15 cellular contexts compared by ENCODE assay signal in genomic region chr15:84611631-84612030, GRCh38. TPM values are rescaled to one million over a fixed set of nuclear protein-coding genes. Genes with fewer than 3 reads are reported as not detected.
A peak's percentile ranks its signal among the peaks of the same experiment; 100 is the strongest.
DNase-seq lines count a peak whose midpoint lies in the region; ATAC-seq, FAIRE-seq and TF ChIP-seq lines count a peak whose summit lies in the region.
"Had no signal": no experiment of that assay in that cellular context is flagged by ENCODE, and none has a peak within 500 bp of the region (broad histone marks: within the 10 kb centered on the region; RNA-seq: fewer than 3 reads in every experiment).

No MANE protein-coding gene starts in this region.

- ATAC-seq in IMR-90 (ENCODE audit: low read depth) (peak; percentile 59; the same call in 1 of the 2 replicates), pancreas (no peak)

- no peak overlapping the region for H3K27ac ChIP-seq in IMR-90 (ENCODE audit: insufficient read depth, low read length)
- H3K27ac ChIP-seq in brain microvascular endothelial cell = no peak overlapping the region
- no peak overlapping the region for H3K27ac ChIP-seq in pancreas

- peaks cover 45% of the 10 kb centered on the region for H3K36me3 Mint-ChIP-seq in mesothelial cell of epicardium

- H2BK5ac ChIP-seq in IMR-90 (ENCODE audit: low read depth, low read length, poor library complexity, severe bottlenecking) = no peak overlapping the region

- H3K79me1 ChIP-seq in IMR-90 (ENCODE audit: low read depth in 1 of 2, low read length in 2 of 2) = peaks cover 11 to 47% of the 10 kb centered on the region in 2 experiments

- no peaks in the 10 kb centered on the region for H3K27me3 ChIP-seq in IMR-90 (ENCODE audit: control insufficient read depth, insufficient read depth, low read length)
- H3K27me3 ChIP-seq in brain microvascular endothelial cell (replicated peaks) = no peaks in the 10 kb centered on the region
- no peaks in the 10 kb centered on the region for H3K27me3 ChIP-seq in pancreas
- H3K27me3 ChIP-seq: BE2C had no signal

- 100% methylated on average over 1 of the region's 7 CpGs; no CpG with 5 or more reads in 1 of the 2 experiments for WGBS in IMR-90 (ENCODE audit: extremely low coverage in 2 of 2, insufficient read length in 1 of 2), 2 experiments
- 96% methylated on average over 7 of the region's 7 CpGs for whole genome bisulfite sequencing in pancreas, 2 donors

- FAIRE-seq in pancreas (lab: Jason Lieb, UNC) = no peak

- dilution Hi-C loops in IMR-90 (cut with HindIII; ENCODE audit: low sequenced_read_pairs, unreplicated experiment) = no loop called here

- no peak overlapping the region for H3K14ac ChIP-seq in IMR-90 (replicated peaks; ENCODE audit: low read depth, low read length)

- H2AK9ac ChIP-seq in IMR-90 (replicated peaks; ENCODE audit: low read depth, low read length, poor library complexity) = no peak overlapping the region

- no peak overlapping the region for H2AFZ ChIP-seq in IMR-90 (replicated peaks; ENCODE audit: low read length, poor library complexity)

- in situ Hi-C loops in IMR-90 (cut with MboI; ENCODE audit: low sequenced_read_pairs) = no loop called here
- in situ Hi-C loops in brain microvascular endothelial cell (cut with HindIII; ENCODE audit: low pct_ligation_motif_present, low sequenced_read_pairs) = no loop called here

- CTCF ChIA-PET in IMR-90 (lab: Yijun Ruan, JAX) = no interaction called here

- BruUV-seq in IMR-90 (replicated peaks; lab: Mats Ljungman, UMichigan) = no TSS peak

- H4K8ac ChIP-seq in IMR-90 (ENCODE audit: low read depth in 2 of 2, low read length in 2 of 2) = no peak overlapping the region

- POLR2A ChIA-PET in IMR-90 (lab: Charles Lee; ENCODE audit: unreplicated experiment) = no interaction called here

- no peak overlapping the region for H2BK20ac ChIP-seq in IMR-90 (ENCODE audit: low read depth, low read length)

- H3K4me1 ChIP-seq in IMR-90 (ENCODE audit: control insufficient read depth, insufficient read depth, low read length) = no peaks in the 10 kb centered on the region
- peaks cover under 1 to 20% (median 12%) of the 10 kb centered on the region in 3 donors for H3K4me1 ChIP-seq in pancreas
- H3K4me1 ChIP-seq: BE2C had no signal

- H3K9me3 ChIP-seq in IMR-90 (ENCODE audit: control insufficient read depth, insufficient read depth, low read length) = no peaks in the 10 kb centered on the region
- H3K9me3 ChIP-seq in pancreas = no peaks in the 10 kb centered on the region
- H3K9me3 ChIP-seq: BE2C had no signal

- no peak overlapping the region for H2BK120ac ChIP-seq in IMR-90 (ENCODE audit: low read depth, low read length)

- no peak overlapping the region for H4K5ac ChIP-seq in IMR-90 (ENCODE audit: low read depth, low read length)

- H3K27ac Mint-ChIP-seq in mesothelial cell of epicardium = no peak overlapping the region

- H3K4me1 Mint-ChIP-seq in mesothelial cell of epicardium = no peaks in the 10 kb centered on the region

- H3K4me3 Mint-ChIP-seq in mesothelial cell of epicardium = no peak overlapping the region
- H3K4me3 Mint-ChIP-seq: CD8-positive, alpha-beta memory T cell had no signal

- H3K4me2 ChIP-seq in IMR-90 (ENCODE audit: low read depth, low read length) = no peak overlapping the region

- H3K23ac ChIP-seq in IMR-90 (ENCODE audit: low read depth, low read length) = no peak overlapping the region

- H4K20me1 ChIP-seq in IMR-90 (ENCODE audit: insufficient read depth, low read length) = peaks cover 8% of the 10 kb centered on the region; the same call in 1 of the 2 replicates

- H3K4ac ChIP-seq in IMR-90 (ENCODE audit: low read depth, low read length) = no peak overlapping the region

- intact Hi-C loops in IMR-90 (cut with micrococcal nuclease) (no loop called here), pancreas (cut with DNase I) (no loop called here)

- no peak overlapping the region for H2BK15ac ChIP-seq in IMR-90 (ENCODE audit: low read depth, low read length)

- H3K4me3 ChIP-seq in IMR-90 (ENCODE audit: insufficient read depth, low read depth, low read length) (no peak overlapping the region), brain microvascular endothelial cell (ENCODE audit: low read depth, low read length) (no peak overlapping the region), pancreas (no peak overlapping the region)

- no peak for TF ChIP-seq POLR2A in IMR-90 (IDR thresholded peaks at IDR 0.05; ENCODE audit: low read depth, low read length)

- no peaks in the 10 kb centered on the region for H3K27me3 Mint-ChIP-seq in mesothelial cell of epicardium (ENCODE audit: low read depth)
- H3K27me3 Mint-ChIP-seq: CD8-positive, alpha-beta memory T cell had no signal

- H3K18ac ChIP-seq in IMR-90 (ENCODE audit: low read depth, low read length) = no peak overlapping the region

- TF ChIP-seq RAD21 in IMR-90 (IDR thresholded peaks at IDR 0.05; ENCODE audit: low read length) = no peak

- H3K9me3 Mint-ChIP-seq in mesothelial cell of epicardium = no peaks in the 10 kb centered on the region
- H3K9me3 Mint-ChIP-seq: CD8-positive, alpha-beta memory T cell had no signal

- H4K91ac ChIP-seq in IMR-90 (ENCODE audit: insufficient read depth, low read depth, low read length) = no peak overlapping the region

- no peaks in the 10 kb centered on the region for H3K9me1 ChIP-seq in IMR-90 (ENCODE audit: insufficient read depth, low read length)

- no peak overlapping the region for H3K56ac ChIP-seq in IMR-90 (ENCODE audit: extremely low read depth, insufficient read depth, low read length)

- H2AK5ac ChIP-seq in IMR-90 (ENCODE audit: low read depth, low read length) = no peak overlapping the region

- no peak overlapping the region for H3K9ac ChIP-seq in IMR-90 (ENCODE audit: low read depth, low read length)

- H3K36me3 ChIP-seq in IMR-90 (ENCODE audit: control insufficient read depth, insufficient read depth, low read length) = peaks cover 18% of the 10 kb centered on the region
- peaks cover 10% of the 10 kb centered on the region for H3K36me3 ChIP-seq in brain microvascular endothelial cell (replicated peaks)
- H3K36me3 ChIP-seq in pancreas = no peaks in the 10 kb centered on the region

- TF ChIP-seq CTCF in IMR-90 (conservative IDR thresholded peaks at IDR 0.05; ENCODE audit: low read depth, low read length) (no peak), brain microvascular endothelial cell (IDR thresholded peaks at IDR 0.05; ENCODE audit: low read depth, low read length, missing control alignments) (no peak), mesothelial cell of epicardium (IDR thresholded peaks at IDR 0.05; ENCODE audit: unreplicated experiment) (no peak), pancreas (IDR thresholded peaks at IDR 0.05) (no peak)

- DNase-seq in EH (ENCODE audit: low read depth) (peak; percentile 35), IMR-90 (peak; percentile 52), brain microvascular endothelial cell (peak; percentile 40), kidney tubule cell (ENCODE audit: low spot score) (peak; percentile 19), mesothelial cell of epicardium (ENCODE audit: low spot score in 2 of 2, unreplicated experiment in 2 of 2) (no peak), pancreas (no peak), GOT3 (lab: John Stamatoyannopoulos, UW) (no peak)
- DNase-seq: BE2C; CD8-positive, alpha-beta memory T cell; DND-41; Karpas-422; NCI-H1105 treated with DMSO at 0.1 percent for 48 hours; NCI-H2029 treated with DMSO at 0.1 percent for 48 hours; NCI-H510A treated with DMSO at 0.1 percent for 48 hours; SIG-M5 had no signal

TF ChIP-seq in IMR-90, 13 proteins besides CTCF, POLR2A, EP300 and RAD21:
- TF ChIP-seq CEBPB (IDR thresholded peaks at IDR 0.05; ENCODE audit: low read depth, low read length) = no peak
- no peak for TF ChIP-seq MAZ (IDR thresholded peaks at IDR 0.05; ENCODE audit: borderline replicate concordance, low read depth, low read length)
- TF ChIP-seq CHD1 (IDR thresholded peaks at IDR 0.05; ENCODE audit: low read depth, low read length) = no peak
- TF ChIP-seq RCOR1 (IDR thresholded peaks at IDR 0.05; ENCODE audit: insufficient replicate concordance, low read length) = no peak
- no peak for TF ChIP-seq RFX5 (IDR thresholded peaks at IDR 0.05; ENCODE audit: low read depth, low read length)
- TF ChIP-seq MAFK (IDR thresholded peaks at IDR 0.05; ENCODE audit: low read depth, low read length) = no peak
- TF ChIP-seq NFE2L2 (IDR thresholded peaks at IDR 0.05; ENCODE audit: low read depth, low read length) = no peak

RNA-seq across cellular contexts. Expression of gene ZSCAN2, which starts 10.8 kb away (rescaled TPM):
- total RNA-seq in IMR-90 (2012; rRNA removed) = 15.0 and 18.3 TPM in 2 replicates
- 10.4 and 11.1 TPM in 2 replicates for polyA plus RNA-seq in IMR-90 (2012; rRNA removed)
- polyA plus RNA-seq in IMR-90 (2012; cell fraction: cytosol; rRNA removed) = 11.1 and 12.0 TPM in 2 replicates
- polyA plus RNA-seq in IMR-90 (2012; cell fraction: nucleus; rRNA removed; ENCODE audit: low replicate concordance) = 6.0 and 6.9 TPM in 2 replicates
- 41.7 to 45.6 TPM (median 45.1 TPM) in 3 replicates for total RNA-seq in mesothelial cell of epicardium
- total RNA-seq in pancreas = 10 to 100 TPM; 11.3 to 15.4 (median 13.5) TPM
- 1 to 10 TPM; 5.5 to 6.6 TPM for polyA plus RNA-seq in pancreas

RNA-seq across cellular contexts. Expression of gene WDR73, which starts 42.5 kb away (rescaled TPM):
- 18.6 and 25.5 TPM in 2 replicates for total RNA-seq in IMR-90 (2012; rRNA removed)
- polyA plus RNA-seq in IMR-90 (2012; rRNA removed) = 18.8 and 21.5 TPM in 2 replicates
- polyA plus RNA-seq in IMR-90 (2012; cell fraction: cytosol; rRNA removed) = 10.0 and 14.8 TPM in 2 replicates
- polyA plus RNA-seq in IMR-90 (2012; cell fraction: nucleus; rRNA removed; ENCODE audit: low replicate concordance) = 56.1 and 58.7 TPM in 2 replicates
- total RNA-seq in mesothelial cell of epicardium = 47.5 to 49.3 TPM (median 49.3 TPM) in 3 replicates
- 10 to 100 TPM; 10.5 to 20.4 (median 11.2) TPM for total RNA-seq in pancreas
- polyA plus RNA-seq in pancreas = 10 to 100 TPM; 21.3 to 28.3 TPM

RNA-seq across cellular contexts. Expression of gene NMB, which starts 46.4 kb away (rescaled TPM):
- total RNA-seq in IMR-90 (2012; rRNA removed) (1.3 and 1.4 TPM in 2 replicates), mesothelial cell of epicardium (6.4 to 7.6 TPM (median 6.7 TPM) in 3 replicates), pancreas (1 to 10 TPM; 2.9 to 5.4 (median 3.5) TPM)
- polyA plus RNA-seq in IMR-90 (2012; rRNA removed) (3.8 and 5.1 TPM in 2 replicates), pancreas (1 to 10 TPM; 4.8 to 8.3 TPM)
- polyA plus RNA-seq in IMR-90 (2012; cell fraction: cytosol; rRNA removed) = 1.8 and 5.9 TPM in 2 replicates
- 1.3 and 2.6 TPM in 2 replicates for polyA plus RNA-seq in IMR-90 (2012; cell fraction: nucleus; rRNA removed; ENCODE audit: low replicate concordance)

Comparison
In these comparisons a context has a peak if more than half of its experiments do, and no peak if none do; other contexts are left out.
1. DNase-seq: peak in EH (single experiment), IMR-90 (single experiment), brain microvascular endothelial cell (single experiment) and kidney tubule cell (single experiment); none in mesothelial cell of epicardium (0 of 2), pancreas (0 of 6) and GOT3 (single experiment).